In genomic region chr7:30755384-30756154, GRCh38 we compare ENCODE assay signal across 12 cellular contexts. TPM values are rescaled to one million over a fixed set of nuclear protein-coding genes. Genes with fewer than 3 reads are reported as not detected.
DNase-seq lines count a peak whose midpoint lies in the region; TF ChIP-seq lines count a peak whose summit lies in the region.
"Had no signal": no experiment of that assay in that cellular context is flagged by ENCODE, and none has a peak within 500 bp of the region (broad histone marks: within the 10 kb centered on the region; RNA-seq: fewer than 3 reads in every experiment).

No MANE protein-coding gene starts in this region.

- no peak overlapping the region for H2AFZ ChIP-seq in OCI-LY7 (ENCODE audit: low read length)
- H2AFZ ChIP-seq: parathyroid adenoma had no signal

- intact Hi-C loops in OCI-LY7 (cut with micrococcal nuclease; ENCODE audit: unreplicated experiment) = no loop called here

- no peak for TF ChIP-seq CTCF in OCI-LY7 (conservative IDR thresholded peaks at IDR 0.05; ENCODE audit: low read length)

- no peaks in the 10 kb centered on the region for H3K79me2 ChIP-seq in OCI-LY7 (ENCODE audit: insufficient read depth, low read depth, low read length)
- H3K79me2 ChIP-seq: parathyroid adenoma had no signal

- peak overlapping the region in 1 of 2 donors; percentile 24 for H3K4me3 ChIP-seq in muscle layer of duodenum (ENCODE audit: low read depth in 1 of 2, low read length in 2 of 2)
- no peak overlapping the region for H3K4me3 ChIP-seq in OCI-LY7 (ENCODE audit: low read depth, low read length, poor library complexity, severe bottlenecking)
- H3K4me3 ChIP-seq: suprapubic skin had no signal

- CTCF ChIA-PET in OCI-LY7 (lab: Charles Lee; ENCODE audit: unreplicated experiment) = no interaction called here

- H3K9me2 ChIP-seq in OCI-LY7 (ENCODE audit: insufficient read depth, low read length) = no peaks in the 10 kb centered on the region

- BruUV-seq in OCI-LY7 (replicated peaks; lab: Mats Ljungman, UMichigan) = no TSS peak

- peaks cover 0 to 66% of the 10 kb centered on the region in 2 donors for H3K4me1 ChIP-seq in muscle layer of duodenum (ENCODE audit: control insufficient read depth in 1 of 2, insufficient read depth in 2 of 2, low read length in 2 of 2)
- no peaks in the 10 kb centered on the region for H3K4me1 ChIP-seq in OCI-LY7 (ENCODE audit: insufficient read depth, low read length, poor library complexity, severe bottlenecking)
- H3K4me1 ChIP-seq: parathyroid adenoma had no signal

- POLR2A ChIA-PET in OCI-LY7 (lab: Charles Lee) = no interaction called here

- H3K36me3 ChIP-seq in muscle layer of duodenum (ENCODE audit: control insufficient read depth in 1 of 2, insufficient read depth in 2 of 2, low read length in 2 of 2) (peaks cover 0 to 8% of the 10 kb centered on the region in 2 donors), OCI-LY7 (ENCODE audit: insufficient read depth, low read length) (no peaks in the 10 kb centered on the region)
- H3K36me3 ChIP-seq: suprapubic skin had no signal

- H3K9me3 ChIP-seq in muscle layer of duodenum (ENCODE audit: control insufficient read depth in 1 of 2, low read length in 2 of 2) = no peaks in the 10 kb centered on the region
- H3K9me3 ChIP-seq in OCI-LY7 (ENCODE audit: low read length) = no peaks in the 10 kb centered on the region
- H3K9me3 ChIP-seq: suprapubic skin had no signal

- DNase-seq in AG08395 (ENCODE audit: low spot score) (peak; percentile 17), amniotic epithelial cell (ENCODE audit: low read depth) (peak; percentile 64), globus pallidus (ENCODE audit: low spot score) (peak; percentile 38), NCI-H2171 (lab: John Stamatoyannopoulos, UW) (no peak), NCI-H1417 (lab: John Stamatoyannopoulos, UW) (no peak), OCI-LY7 (ENCODE audit: low spot score) (no peak)
- DNase-seq in stimulated activated CD4-positive, alpha-beta T cell treated with anti-CD3 and anti-CD28 coated beads, Interleukin-4, amount 100 ng/mL, for 24 hours = no peak
- DNase-seq: activated CD4-positive, alpha-beta T cell treated with anti-CD3 and anti-CD28 coated beads for 36 hours; NCI-H1694 had no signal

- H3K4me2 ChIP-seq in OCI-LY7 (ENCODE audit: low read length) = no peak overlapping the region

- no peaks in the 10 kb centered on the region for H3K27me3 ChIP-seq in muscle layer of duodenum (ENCODE audit: low read depth, low read length)
- H3K27me3 ChIP-seq: suprapubic skin had no signal

- H3K27ac ChIP-seq in muscle layer of duodenum (ENCODE audit: low read length) (peak overlapping the region; percentile 43), OCI-LY7 (ENCODE audit: low read depth, low read length, poor library complexity, severe bottlenecking) (no peak overlapping the region)
- H3K27ac ChIP-seq: parathyroid adenoma, suprapubic skin had no signal

- H4K20me1 ChIP-seq in OCI-LY7 (ENCODE audit: insufficient read depth, low read length) = no peaks in the 10 kb centered on the region

RNA-seq across cellular contexts. Expression of gene INMT, which starts 3.6 kb away (rescaled TPM):
- not detected in 2 replicates for total RNA-seq in OCI-LY7 (2014; rRNA removed; shearing (Covaris generic))
- total RNA-seq in OCI-LY7 (2022) = 0.15 and 0.32 TPM in 2 replicates

RNA-seq across cellular contexts. Expression of gene MINDY4, which starts 15.6 kb away (rescaled TPM):
- total RNA-seq in OCI-LY7 (2014; rRNA removed; shearing (Covaris generic)) = not detected in 2 replicates
- total RNA-seq in OCI-LY7 (2022) = 0.86 and 1.4 TPM in 2 replicates

Comparison
In these comparisons a context has a peak if more than half of its experiments do, and no peak if none do; other contexts are left out.
1. DNase-seq: peak in AG08395 (single experiment), amniotic epithelial cell (single experiment) and globus pallidus (single experiment); none in NCI-H2171 (single experiment), stimulated activated CD4-positive, alpha-beta T cell treated with anti-CD3 and anti-CD28 coated beads, Interleukin-4, amount 100 ng/mL, for 24 hours (single experiment), NCI-H1417 (0 of 3) and OCI-LY7 (single experiment).